12 cellular contexts compared by ENCODE assay signal in genomic region chr10:113539789-113540188, GRCh38. TPM values are rescaled to one million over a fixed set of nuclear protein-coding genes. Genes with fewer than 3 reads are reported as not detected.
DNase-seq lines count a peak whose midpoint lies in the region; ATAC-seq and TF ChIP-seq lines count a peak whose summit lies in the region.
"Had no signal": no experiment of that assay in that cellular context is flagged by ENCODE, and none has a peak within 500 bp of the region (broad histone marks: within the 10 kb centered on the region; RNA-seq: fewer than 3 reads in every experiment).

No MANE protein-coding gene starts in this region.

- no peaks in the 10 kb centered on the region for H3K36me3 Mint-ChIP-seq in activated T-cell treated with anti-CD3 and anti-CD28 coated beads, Interleukin-2, amount 50 U/mL, for 24 hours (ENCODE audit: low read depth)

- H3K79me2 ChIP-seq in HCT116 (ENCODE audit: insufficient read depth, low read length) (no peaks in the 10 kb centered on the region), SK-N-SH (ENCODE audit: insufficient read depth) (no peaks in the 10 kb centered on the region), smooth muscle cell (ENCODE audit: low read depth) (no peaks in the 10 kb centered on the region)

- H3K9me2 ChIP-seq in HCT116 (ENCODE audit: insufficient read depth) (no peaks in the 10 kb centered on the region), SK-N-SH (no peaks in the 10 kb centered on the region)

- peaks cover 12% of the 10 kb centered on the region for H3K27me3 Mint-ChIP-seq in activated T-cell treated with anti-CD3 and anti-CD28 coated beads, Interleukin-2, amount 50 U/mL, for 24 hours

- no peak overlapping the region for H2AFZ ChIP-seq in HCT116 (ENCODE audit: low read depth, low read length, poor library complexity, severe bottlenecking)
- H2AFZ ChIP-seq in SK-N-SH (ENCODE audit: low read depth) = 0 out of 2 replicates have a peak overlapping the region, but pooled peaks have one; percentile 38
- H2AFZ ChIP-seq in smooth muscle cell (ENCODE audit: low read depth) = no peak overlapping the region

- H3K4me1 ChIP-seq in HCT116 (ENCODE audit: control insufficient read depth in 1 of 2, insufficient read depth in 2 of 2, low read length in 2 of 2) (peaks cover 6 to 12% of the 10 kb centered on the region in 2 experiments; a peak in 2 of 4 replicates), SK-N-SH (ENCODE audit: control insufficient read depth in 1 of 2, insufficient read depth in 2 of 2, low read depth in 1 of 2, low read length in 1 of 2) (peaks cover 0 to 14% of the 10 kb centered on the region in 2 experiments; a peak in 2 of 4 replicates), smooth muscle cell (ENCODE audit: low read depth) (no peaks in the 10 kb centered on the region)

- no peak overlapping the region for H3K9ac ChIP-seq in HCT116 (ENCODE audit: low read length)
- no peak overlapping the region for H3K9ac ChIP-seq in SK-N-SH
- no peak overlapping the region for H3K9ac ChIP-seq in smooth muscle cell (ENCODE audit: low read depth)

- no peak for TF ChIP-seq POLR2A in HCT116 (IDR thresholded peaks at IDR 0.05; ENCODE audit: borderline replicate concordance, extremely low read depth, insufficient read depth, insufficient read length)

- no peak overlapping the region for H3K4me3 Mint-ChIP-seq in activated T-cell treated with anti-CD3 and anti-CD28 coated beads, Interleukin-2, amount 50 U/mL, for 24 hours
- H3K4me3 Mint-ChIP-seq: neural crest cell had no signal

- H3K9me3 ChIP-seq in HCT116 (ENCODE audit: control insufficient read depth in 1 of 2, insufficient read depth in 1 of 2, low read depth in 1 of 2, low read length in 2 of 2) = no peaks in the 10 kb centered on the region
- H3K9me3 ChIP-seq in SK-N-SH = no peaks in the 10 kb centered on the region
- no peaks in the 10 kb centered on the region for H3K9me3 ChIP-seq in smooth muscle cell (replicated peaks; ENCODE audit: low read depth)

- no peak overlapping the region for H3K27ac ChIP-seq in HCT116 (ENCODE audit: low read depth, low read length)
- H3K27ac ChIP-seq in SK-N-SH (ENCODE audit: low read depth in 2 of 2, low read length in 1 of 2) = peak overlapping the region in 1 of 2 experiments; percentile 3; a peak in 1 of 4 replicates
- no peak overlapping the region for H3K27ac ChIP-seq in smooth muscle cell (ENCODE audit: low read depth)

- RAD21 ChIA-PET in HCT116 (lab: Charles Lee; ENCODE audit: low non-redundant PET in 1 of 2, low total read pairs in 2 of 2, uncharacterized antibody in 2 of 2, unreplicated experiment in 2 of 2) = no interaction called here

- WGBS in SK-N-SH (ENCODE audit: low lambda C conversion rate) = 50% methylated on average over 7 of the region's 7 CpGs
- WGBS in smooth muscle cell (ENCODE audit: low lambda C conversion rate) = 44% methylated on average over 7 of the region's 7 CpGs

- peak; percentile 65 for ATAC-seq in HCT116

- H3F3A ChIP-seq in SK-N-SH (replicated peaks; ENCODE audit: insufficient read depth) = no peaks in the 10 kb centered on the region
- no peaks in the 10 kb centered on the region for H3F3A ChIP-seq in smooth muscle cell (ENCODE audit: low read depth)

- no peak for TF ChIP-seq CTCF in HCT116 (IDR thresholded peaks at IDR 0.05 in 2 of 3, conservative IDR thresholded peaks at IDR 0.05 in 1 of 3; ENCODE audit: borderline replicate concordance in 1 of 3, insufficient read depth in 1 of 3, low read depth in 2 of 3, low read length in 2 of 3)
- no peak for TF ChIP-seq CTCF in SK-N-SH (IDR thresholded peaks at IDR 0.05)
- TF ChIP-seq CTCF in smooth muscle cell (IDR thresholded peaks at IDR 0.05; ENCODE audit: borderline replicate concordance, insufficient read depth, poor library complexity, severe bottlenecking) = no peak

- H3K4me3 ChIP-seq in HCT116 (replicated peaks in 1 of 2; ENCODE audit: low read depth in 1 of 2, low read length in 2 of 2) = no peak overlapping the region
- H3K4me3 ChIP-seq in SK-N-SH (ENCODE audit: low read depth in 2 of 2, low read length in 1 of 2) = no peak overlapping the region
- no peak overlapping the region for H3K4me3 ChIP-seq in smooth muscle cell

- intact Hi-C loops in HCT116 (cut with micrococcal nuclease) = no loop called here

- H3K27ac Mint-ChIP-seq in activated T-cell treated with anti-CD3 and anti-CD28 coated beads, Interleukin-2, amount 50 U/mL, for 24 hours = no peak overlapping the region

- no TSS peak for BruUV-seq in HCT116 (replicated peaks; lab: Mats Ljungman, UMichigan)

- H4K20me1 ChIP-seq in HCT116 (ENCODE audit: insufficient read depth) = no peaks in the 10 kb centered on the region
- no peaks in the 10 kb centered on the region for H4K20me1 ChIP-seq in SK-N-SH (ENCODE audit: insufficient read depth)
- H4K20me1 ChIP-seq in smooth muscle cell (ENCODE audit: low read depth) = no peaks in the 10 kb centered on the region

- DNase-seq in HCT116 (ENCODE audit: low read depth, low spot score) = no peak
- DNase-seq in SK-N-SH = no peak
- DNase-seq in fibroblast of peridontal ligament (ENCODE audit: extremely low read depth) = peak; percentile 16
- DNase-seq in smooth muscle cell (lab: John Stamatoyannopoulos, UW; ENCODE audit: unreplicated experiment) = no peak
- no peak for DNase-seq in activated T-cell treated with anti-CD3 and anti-CD28 coated beads, Interleukin-2, amount 50 U/mL, for 24 hours
- no peak for DNase-seq in SIG-M5 treated with dmso at 0.1 percent for 504 hours (lab: John Stamatoyannopoulos, UW; ENCODE audit: unreplicated experiment)
- no peak for DNase-seq in NCI-H1436 (lab: John Stamatoyannopoulos, UW)
- DNase-seq in middle frontal gyrus (ENCODE audit: extremely low spot score, low spot score) = no peak
- DNase-seq: activated effector memory CD4-positive, alpha-beta T cell treated with Interleukin-2 at 50 U/mL for 16 hours; NCI-H1105 treated with DMSO at 0.1 percent for 48 hours had no signal

- no peak for TF ChIP-seq RAD21 in HCT116 (IDR thresholded peaks at IDR 0.05; ENCODE audit: low read depth)
- no peak for TF ChIP-seq RAD21 in SK-N-SH (IDR thresholded peaks at IDR 0.05; ENCODE audit: low read length)

- H3K4me2 ChIP-seq in HCT116 (ENCODE audit: low read length) (peak overlapping the region; percentile 6; the same call in 1 of the 2 replicates), SK-N-SH (no peak overlapping the region), smooth muscle cell (peak overlapping the region; percentile 42)

- no peaks in the 10 kb centered on the region for H3K9me3 Mint-ChIP-seq in activated T-cell treated with anti-CD3 and anti-CD28 coated beads, Interleukin-2, amount 50 U/mL, for 24 hours
- H3K9me3 Mint-ChIP-seq: neural crest cell had no signal

- POLR2A ChIA-PET in HCT116 (lab: Charles Lee) (no interaction called here), SK-N-SH (lab: Yijun Ruan, JAX) (no interaction called here)

- H3K27me3 ChIP-seq in HCT116 (ENCODE audit: insufficient read depth, low read length) (no peaks in the 10 kb centered on the region), SK-N-SH (ENCODE audit: insufficient read depth) (no peaks in the 10 kb centered on the region), smooth muscle cell (ENCODE audit: low read depth) (peaks cover 11% of the 10 kb centered on the region)

- CTCF ChIA-PET in HCT116 (lab: Charles Lee) (interaction anchor here (1.1 kb wide), 1 partner anchor 24 kb away, joined by 3 read pairs; no protein-coding TSS in a partner anchor), SK-N-SH (lab: Yijun Ruan, JAX) (interaction anchor here (5.0 kb wide), 1 partner anchor 19 kb away, joined by 28 read pairs; no protein-coding TSS in a partner anchor)

- H3K36me3 ChIP-seq in HCT116 (ENCODE audit: control insufficient read depth in 1 of 2, insufficient read depth in 2 of 2, low read length in 2 of 2) (no peaks in the 10 kb centered on the region), SK-N-SH (replicated peaks in 1 of 2; ENCODE audit: control insufficient read depth in 1 of 2, insufficient read depth in 2 of 2, low read length in 1 of 2) (no peaks in the 10 kb centered on the region), smooth muscle cell (ENCODE audit: low read depth) (no peaks in the 10 kb centered on the region)

- no peak for TF ChIP-seq EP300 in SK-N-SH (IDR thresholded peaks at IDR 0.05; ENCODE audit: borderline replicate concordance in 1 of 2, low read depth in 1 of 2, low read length in 1 of 2)

- no peaks in the 10 kb centered on the region for H3K4me1 Mint-ChIP-seq in activated T-cell treated with anti-CD3 and anti-CD28 coated beads, Interleukin-2, amount 50 U/mL, for 24 hours (ENCODE audit: low read depth)
- H3K4me1 Mint-ChIP-seq: neural crest cell had no signal

TF ChIP-seq in HCT116, 20 proteins besides CTCF, POLR2A, EP300 and RAD21:
- TF ChIP-seq POLR2AphosphoS5 (IDR thresholded peaks at IDR 0.05; ENCODE audit: low read depth, low read length) (no peak), FOSL1 (IDR thresholded peaks at IDR 0.05; ENCODE audit: low read depth) (peak; percentile 16; the same call in 1 of the 2 replicates), CEBPB (IDR thresholded peaks at IDR 0.05; ENCODE audit: low read depth) (no peak)

TF ChIP-seq in SK-N-SH, 30 proteins besides CTCF, POLR2A, EP300 and RAD21 (continues in another document):
- peak; percentile 58; the same call in 1 of the 2 replicates for TF ChIP-seq FOSL2 (IDR thresholded peaks at IDR 0.05; ENCODE audit: borderline replicate concordance, low read depth)
- TF ChIP-seq PBX3 (IDR thresholded peaks at IDR 0.05) = peak; percentile 37
- TF ChIP-seq NFIC (IDR thresholded peaks at IDR 0.05; ENCODE audit: borderline replicate concordance) = peak; percentile 51; the same call in 1 of the 2 replicates
- TF ChIP-seq JUND (IDR thresholded peaks at IDR 0.05) = peak; percentile 39; the same call in 1 of the 2 replicates

RNA-seq across cellular contexts. Expression of gene HABP2, which starts 13.1 kb away (rescaled TPM):
- total RNA-seq in HCT116 (2021; ENCODE audit: unreplicated experiment) (0.20 TPM), smooth muscle cell (not detected in 2 replicates)
- polyA plus RNA-seq in HCT116 (2012) = 0.03 TPM in 1 of 2 replicates, not detected in the other
- polyA plus RNA-seq in SK-N-SH (2012; rRNA removed) (not detected in 2 replicates), smooth muscle cell (0.05 TPM in 1 of 2 replicates, not detected in the other)
- not detected in 2 replicates for polyA plus RNA-seq in SK-N-SH (2012; cell fraction: cytosol; rRNA removed)
- not detected in 2 replicates for polyA plus RNA-seq in SK-N-SH (2012; cell fraction: nucleus; rRNA removed)
- total RNA-seq: dermis microvascular lymphatic vessel endothelial cell, neural crest cell had no signal

Comparison
In these comparisons a context has a peak if more than half of its experiments do, and no peak if none do; other contexts are left out.
1. Of the 11 proteins assayed by ChIP-seq in both SK-N-SH and HCT116: peak only in SK-N-SH: JUND; only in HCT116: none; in both: none; in neither: 10.